Comparison of ENCODE assay signal across 18 cellular contexts in the genomic region with DNA sequence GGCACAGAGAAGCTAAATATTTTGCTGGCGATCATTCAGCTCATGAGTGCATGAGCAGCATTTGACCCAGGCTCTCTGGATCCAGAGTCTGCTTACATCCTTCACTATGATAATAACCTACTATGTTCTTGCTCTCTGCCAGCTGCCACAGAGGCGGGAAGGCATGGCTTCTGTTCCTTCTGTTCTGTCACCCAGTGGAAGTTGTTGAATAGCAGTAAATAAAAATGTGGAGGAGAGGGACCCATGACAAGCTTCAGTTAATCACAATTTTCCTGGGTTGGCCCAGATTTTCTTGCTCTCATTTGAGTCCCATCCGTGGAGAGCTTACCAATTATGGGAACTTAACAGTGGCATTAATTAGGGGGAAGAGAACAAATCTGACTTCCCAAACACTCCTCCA.
DNase-seq lines count a peak whose midpoint lies in the region; ATAC-seq and TF ChIP-seq lines count a peak whose summit lies in the region.
"Had no signal": no experiment of that assay in that cellular context is flagged by ENCODE, and none has a peak within 500 bp of the region (broad histone marks: within the 10 kb centered on the region; RNA-seq: fewer than 3 reads in every experiment).

No MANE protein-coding gene starts in this region.

- DNase-seq in cardiac muscle cell (ENCODE audit: low read depth in 1 of 2, low spot score in 1 of 2) (no peak), heart left ventricle (no peak), head of caudate nucleus (peak in 25 of 42 donors; percentile 5 to 74 (median 44)), C1 segment of cervical spinal cord (lab: John Stamatoyannopoulos, UW) (no peak)
- DNase-seq: AML-193; CD4-positive, alpha-beta memory T cell; CD4-positive, CD25-positive, alpha-beta regulatory T cell; CD8-positive, alpha-beta memory T cell; COR-L47; DMS 273 treated with DMSO at 0.1 percent for 48 hours; DMS153; DMS53; DMS79 treated with DMSO at 0.1 percent for 48 hours; GF-D8 had no signal

- H3K27me3 ChIP-seq in cardiac muscle cell (no peaks in the 10 kb centered on the region), heart left ventricle (no peaks in the 10 kb centered on the region)
- H3K27me3 ChIP-seq: BLaER1 treated with 17β-estradiol and CSF1 and Interleukin-3, amounts not matched to agents 10 nM and 100 nM had no signal

- TF ChIP-seq CTCF in cardiac muscle cell (IDR thresholded peaks at IDR 0.05; ENCODE audit: low read depth, low read length) (no peak), heart left ventricle (IDR thresholded peaks at IDR 0.05) (no peak)

- intact Hi-C loops in heart left ventricle (cut with DNase I) (no loop called here), head of caudate nucleus (cut with DNase I) (no loop called here)

- H3K4me1 ChIP-seq in cardiac muscle cell (ENCODE audit: low read depth) (peaks cover 12% of the 10 kb centered on the region), heart left ventricle (no peaks in the 10 kb centered on the region)
- H3K4me1 ChIP-seq: A549; BLaER1 treated with 17β-estradiol and CSF1 and Interleukin-3, amounts not matched to agents 10 nM and 100 nM had no signal

- H3K9me3 ChIP-seq in cardiac muscle cell (ENCODE audit: low read depth) = no peaks in the 10 kb centered on the region
- H3K9me3 ChIP-seq in heart left ventricle = no peaks in the 10 kb centered on the region
- H3K9me3 ChIP-seq: A549; BLaER1 treated with 17β-estradiol and CSF1 and Interleukin-3, amounts not matched to agents 10 nM and 100 nM had no signal

- 90 to 95% (median 94%) methylated on average over 3 of the region's 3 CpGs for WGBS in heart left ventricle, 4 donors

- TF ChIP-seq POLR2A in heart left ventricle (IDR thresholded peaks at IDR 0.05) = no peak

- ATAC-seq in heart left ventricle = no peak
- ATAC-seq in GM19023 (IDR thresholded peaks at IDR 0.05; ENCODE audit: unreplicated experiment) = no peak
- ATAC-seq: A549 had no signal

- H3K4me3 ChIP-seq in cardiac muscle cell = no peak overlapping the region
- H3K4me3 ChIP-seq in heart left ventricle = no peak overlapping the region
- H3K4me3 ChIP-seq: A549; BLaER1 treated with 17β-estradiol and CSF1 and Interleukin-3, amounts not matched to agents 10 nM and 100 nM had no signal

- no peaks in the 10 kb centered on the region for H3K36me3 ChIP-seq in cardiac muscle cell
- H3K36me3 ChIP-seq in heart left ventricle = no peaks in the 10 kb centered on the region
- H3K36me3 ChIP-seq: BLaER1 treated with 17β-estradiol and CSF1 and Interleukin-3, amounts not matched to agents 10 nM and 100 nM had no signal

- H3K27ac ChIP-seq in cardiac muscle cell (peak overlapping the region; percentile 58), heart left ventricle (no peak overlapping the region)
- H3K27ac ChIP-seq: 22Rv1; A549; BLaER1 treated with 17β-estradiol and CSF1 and Interleukin-3, amounts not matched to agents 10 nM and 100 nM had no signal

Comparison
In these comparisons a context has a peak if more than half of its experiments do, and no peak if none do; other contexts are left out.
1. DNase-seq: peak in head of caudate nucleus (25 of 42); none in cardiac muscle cell (0 of 2), heart left ventricle (0 of 5) and C1 segment of cervical spinal cord (0 of 14).